13 cellular contexts compared by ENCODE assay signal in the genomic region with DNA sequence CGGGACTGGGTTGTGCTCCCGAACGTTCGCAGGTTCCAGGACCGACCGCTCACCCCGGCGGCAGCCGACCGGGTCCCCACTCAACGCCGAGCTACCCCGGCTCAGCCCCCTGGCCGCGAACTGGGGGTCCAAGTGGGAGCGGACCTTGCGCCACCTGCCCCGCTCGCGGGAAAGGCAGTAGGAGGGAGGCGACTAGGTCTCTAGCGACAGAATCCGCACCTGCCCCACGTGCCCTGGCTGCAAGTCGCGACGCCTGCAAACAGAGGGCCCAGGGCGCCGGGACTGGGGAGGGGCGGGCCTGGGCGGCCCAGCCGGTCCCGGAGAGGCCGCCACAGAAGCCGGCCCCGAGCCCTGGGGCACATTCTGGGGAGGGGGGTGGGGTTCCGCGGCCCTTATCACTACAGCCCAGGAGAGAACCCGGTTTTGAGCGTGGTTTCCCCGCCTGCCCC.
DNase-seq lines count a peak whose midpoint lies in the region; ATAC-seq and TF ChIP-seq lines count a peak whose summit lies in the region.
"Had no signal": no experiment of that assay in that cellular context is flagged by ENCODE, and none has a peak within 500 bp of the region (broad histone marks: within the 10 kb centered on the region; RNA-seq: fewer than 3 reads in every experiment).

No MANE protein-coding gene starts in this region.

- peaks cover 24% of the 10 kb centered on the region for H3K27me3 Mint-ChIP-seq in activated naive CD4-positive, alpha-beta T cell treated with anti-CD3 and anti-CD28 coated beads, Interleukin-2, amount 10 ng/mL, durations not matched to agents 7 days and 5 days
- H3K27me3 Mint-ChIP-seq in activated T-cell treated with anti-CD3 and anti-CD28 coated beads, Interleukin-2, amount 50 U/mL, for 4 hours (ENCODE audit: low read depth): peaks cover 24% of the 10 kb centered on the region

- H3K27me3 ChIP-seq in right cardiac atrium (ENCODE audit: control insufficient read depth, insufficient read depth): no peaks in the 10 kb centered on the region
- H3K27me3 ChIP-seq: BLaER1 had no signal

- intact Hi-C loops in right cardiac atrium (cut with DNase I): loop anchor here in 3 of 4 donors (5.0 to 10.0 kb wide), 2 partner anchors 128 to 130 kb away; no protein-coding TSS in a partner anchor

- WGBS in right cardiac atrium: 16% methylated on average over 41 of the region's 41 CpGs

- peak overlapping the region; percentile 52 for H3K4me3 ChIP-seq in astrocyte of the spinal cord (ENCODE audit: low read depth, low read length)
- H3K4me3 ChIP-seq in right cardiac atrium (ENCODE audit: low read length): peak overlapping the region; percentile 54
- H3K4me3 ChIP-seq in retinal pigment epithelial cell (ENCODE audit: low read length): peak overlapping the region; percentile 56

- H3K4me3 Mint-ChIP-seq in activated naive CD4-positive, alpha-beta T cell treated with anti-CD3 and anti-CD28 coated beads, Interleukin-2, amount 10 ng/mL, durations not matched to agents 7 days and 5 days: no peak overlapping the region
- H3K4me3 Mint-ChIP-seq in activated T-cell treated with anti-CD3 and anti-CD28 coated beads, Interleukin-2, amount 50 U/mL, for 4 hours: no peak overlapping the region

- ATAC-seq in right cardiac atrium (peak; percentile 68 to 69), HG02623 (IDR thresholded peaks at IDR 0.05; ENCODE audit: unreplicated experiment) (no peak)
- no peak for ATAC-seq in activated T-cell treated with anti-CD3 and anti-CD28 coated beads, Interleukin-2, amount 50 U/mL, for 4 hours
- ATAC-seq: naive thymus-derived CD8-positive, alpha-beta T cell had no signal

- no peaks in the 10 kb centered on the region for H3K4me1 ChIP-seq in right cardiac atrium (ENCODE audit: control insufficient read depth, insufficient read depth, low read length)
- H3K4me1 ChIP-seq: BLaER1 had no signal

- no peak overlapping the region for H3K27ac ChIP-seq in right cardiac atrium (ENCODE audit: low read length)
- H3K27ac ChIP-seq: BLaER1 had no signal

- CTCF ChIA-PET in activated naive CD4-positive, alpha-beta T cell treated with anti-CD3 and anti-CD28 coated beads, Interleukin-2, amount 10 ng/mL, durations not matched to agents 7 days and 5 days (lab: Charles Lee): no interaction called here

- H3K4me1 Mint-ChIP-seq in activated naive CD4-positive, alpha-beta T cell treated with anti-CD3 and anti-CD28 coated beads, Interleukin-2, amount 10 ng/mL, durations not matched to agents 7 days and 5 days: peaks cover 2% of the 10 kb centered on the region
- peaks cover 3% of the 10 kb centered on the region for H3K4me1 Mint-ChIP-seq in activated T-cell treated with anti-CD3 and anti-CD28 coated beads, Interleukin-2, amount 50 U/mL, for 4 hours (ENCODE audit: low read depth)

- no peaks in the 10 kb centered on the region for H3K36me3 Mint-ChIP-seq in activated naive CD4-positive, alpha-beta T cell treated with anti-CD3 and anti-CD28 coated beads, Interleukin-2, amount 10 ng/mL, durations not matched to agents 7 days and 5 days
- H3K36me3 Mint-ChIP-seq in activated T-cell treated with anti-CD3 and anti-CD28 coated beads, Interleukin-2, amount 50 U/mL, for 4 hours (ENCODE audit: insufficient read depth): no peaks in the 10 kb centered on the region

- H3K9me3 Mint-ChIP-seq in activated naive CD4-positive, alpha-beta T cell treated with anti-CD3 and anti-CD28 coated beads, Interleukin-2, amount 10 ng/mL, durations not matched to agents 7 days and 5 days: peaks cover 3% of the 10 kb centered on the region
- peaks cover 22% of the 10 kb centered on the region for H3K9me3 Mint-ChIP-seq in activated T-cell treated with anti-CD3 and anti-CD28 coated beads, Interleukin-2, amount 50 U/mL, for 4 hours

- in situ Hi-C loops in astrocyte of the spinal cord (cut with HindIII; ENCODE audit: low sequenced_read_pairs): no loop called here

- H3K27ac Mint-ChIP-seq in activated naive CD4-positive, alpha-beta T cell treated with anti-CD3 and anti-CD28 coated beads, Interleukin-2, amount 10 ng/mL, durations not matched to agents 7 days and 5 days: no peak overlapping the region
- H3K27ac Mint-ChIP-seq: naive thymus-derived CD8-positive, alpha-beta T cell had no signal

- TF ChIP-seq CTCF in astrocyte of the spinal cord (IDR thresholded peaks at IDR 0.05; ENCODE audit: low read depth, low read length) (no peak), retinal pigment epithelial cell (conservative IDR thresholded peaks at IDR 0.05; ENCODE audit: low read depth, low read length) (no peak)

- DNase-seq in ELF-1 (ENCODE audit: low read depth, low spot score): peak; percentile 63
- DNase-seq in astrocyte of the spinal cord (ENCODE audit: low read depth, low spot score): no peak
- peak; percentile 13 to 65 (median 41) for DNase-seq in right cardiac atrium
- no peak for DNase-seq in retinal pigment epithelial cell (ENCODE audit: low read depth)
- DNase-seq in HK-2 (ENCODE audit: unreplicated experiment): no peak
- DNase-seq in activated naive CD4-positive, alpha-beta T cell treated with anti-CD3 and anti-CD28 coated beads, Interleukin-2, amount 10 ng/mL, durations not matched to agents 7 days and 5 days: no peak
- DNase-seq in activated T-cell treated with anti-CD3 and anti-CD28 coated beads, Interleukin-2, amount 50 U/mL, for 4 hours: no peak
- DNase-seq: activated CD8-positive, alpha-beta memory T cell treated with anti-CD3 and anti-CD28 coated beads, Interleukin-2, amount 50 U/mL, for 4 hours; central memory CD4-positive, alpha-beta T cell; naive thymus-derived CD8-positive, alpha-beta T cell; NCI-H1694 treated with DMSO at 0.1 percent for 48 hours had no signal

- H3K9me3 ChIP-seq in right cardiac atrium (ENCODE audit: control insufficient read depth, low read length): no peaks in the 10 kb centered on the region

Comparison
In these comparisons a context has a peak if more than half of its experiments do, and no peak if none do; other contexts are left out.
1. DNase-seq: peak in ELF-1 (single experiment) and right cardiac atrium (3 of 3); none in astrocyte of the spinal cord (single experiment), retinal pigment epithelial cell (single experiment), HK-2 (single experiment), activated naive CD4-positive, alpha-beta T cell treated with anti-CD3 and anti-CD28 coated beads, Interleukin-2, amount 10 ng/mL, durations not matched to agents 7 days and 5 days (single experiment) and activated T-cell treated with anti-CD3 and anti-CD28 coated beads, Interleukin-2, amount 50 U/mL, for 4 hours (single experiment).
2. ATAC-seq: peak in right cardiac atrium (2 of 2); none in HG02623 (single experiment) and activated T-cell treated with anti-CD3 and anti-CD28 coated beads, Interleukin-2, amount 50 U/mL, for 4 hours (0 of 2).
3. Peak in every context shown above with its lines, with median percentiles within 50 percentile points of each other: H3K4me3 ChIP-seq.